ENCODE assay signal across 1 cellular context in the genomic region with DNA sequence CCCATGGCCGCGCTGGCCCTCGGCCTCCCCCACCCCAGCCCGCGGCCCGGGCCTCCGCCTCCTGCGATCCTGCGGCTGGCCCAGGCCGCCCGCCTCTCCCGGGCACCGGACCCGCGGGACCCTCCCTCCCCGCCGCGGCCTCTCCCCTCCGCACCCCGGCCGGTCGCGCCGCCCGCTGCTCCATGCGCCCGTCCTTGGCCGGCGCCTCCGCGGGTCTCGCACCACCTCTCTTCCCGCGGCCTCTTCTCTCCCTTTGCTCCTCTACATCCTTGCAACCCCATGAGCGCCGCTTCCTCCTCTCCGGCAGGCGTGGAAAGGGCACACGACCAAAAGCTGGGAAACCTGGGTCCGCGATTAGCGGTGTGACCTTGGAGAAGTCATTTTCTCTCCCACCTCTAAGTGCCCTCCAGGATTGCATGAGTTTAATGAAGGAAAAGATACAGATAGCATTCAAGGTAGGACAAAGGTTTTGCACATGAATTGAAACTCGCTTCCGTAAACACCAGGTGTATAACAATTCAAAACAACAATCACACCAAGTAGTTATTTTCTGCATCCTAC.
A peak's percentile ranks its signal among the peaks of the same experiment; 100 is the strongest.
TF ChIP-seq lines count a peak whose summit lies in the region.

No MANE protein-coding gene starts in this region.

TF ChIP-seq in HepG2, 621 proteins besides CTCF, POLR2A, EP300 and RAD21 (continued from another document and continues in another):
- TF ChIP-seq ZBTB37 (CRISPR knock-in tag; IDR thresholded peaks at IDR 0.05) (no peak), ATF4 (CRISPR knock-in tag; IDR thresholded peaks at IDR 0.05) (no peak), HHEX (CRISPR knock-in tag; IDR thresholded peaks at IDR 0.05) (no peak), ZGPAT (CRISPR knock-in tag; IDR thresholded peaks at IDR 0.05) (no peak), ZFP62 (CRISPR knock-in tag; IDR thresholded peaks at IDR 0.05) (no peak), KLF16 (CRISPR knock-in tag; IDR thresholded peaks at IDR 0.05) (no peak), RELA (CRISPR knock-in tag; IDR thresholded peaks at IDR 0.05) (no peak), KDM5B (CRISPR knock-in tag; IDR thresholded peaks at IDR 0.05; ENCODE audit: borderline replicate concordance) (no peak), ZNF687 (CRISPR knock-in tag; IDR thresholded peaks at IDR 0.05) (peak; percentile 61), ZBTB39 (CRISPR knock-in tag; IDR thresholded peaks at IDR 0.05) (no peak), PHF20 (CRISPR knock-in tag; IDR thresholded peaks at IDR 0.05) (0 out of 2 replicates have a peak, but pooled peaks have one; percentile 12), NCOA1 (CRISPR knock-in tag; IDR thresholded peaks at IDR 0.05) (no peak), MEF2D (CRISPR knock-in tag; IDR thresholded peaks at IDR 0.05) (no peak), ZNF615 (CRISPR knock-in tag; IDR thresholded peaks at IDR 0.05; ENCODE audit: borderline replicate concordance) (no peak), GMEB1 (CRISPR knock-in tag; IDR thresholded peaks at IDR 0.05; ENCODE audit: borderline replicate concordance) (no peak), ARNT (IDR thresholded peaks at IDR 0.05) (no peak), TCF12 (IDR thresholded peaks at IDR 0.05) (no peak), TCF12 (CRISPR knock-in tag; IDR thresholded peaks at IDR 0.05) (no peak), ZNF841 (CRISPR knock-in tag; IDR thresholded peaks at IDR 0.05; ENCODE audit: borderline replicate concordance) (no peak), KDM5A (IDR thresholded peaks at IDR 0.05; ENCODE audit: borderline replicate concordance, low read length) (no peak), BCL6 (CRISPR knock-in tag; IDR thresholded peaks at IDR 0.05) (no peak), HMGA1 (CRISPR knock-in tag; conservative IDR thresholded peaks at IDR 0.05) (no peak), ZNF253 (CRISPR knock-in tag; IDR thresholded peaks at IDR 0.05; ENCODE audit: borderline replicate concordance) (no peak), ZNF747 (CRISPR knock-in tag; IDR thresholded peaks at IDR 0.05; ENCODE audit: borderline replicate concordance) (no peak)
- TF ChIP-seq, protein P1, sequence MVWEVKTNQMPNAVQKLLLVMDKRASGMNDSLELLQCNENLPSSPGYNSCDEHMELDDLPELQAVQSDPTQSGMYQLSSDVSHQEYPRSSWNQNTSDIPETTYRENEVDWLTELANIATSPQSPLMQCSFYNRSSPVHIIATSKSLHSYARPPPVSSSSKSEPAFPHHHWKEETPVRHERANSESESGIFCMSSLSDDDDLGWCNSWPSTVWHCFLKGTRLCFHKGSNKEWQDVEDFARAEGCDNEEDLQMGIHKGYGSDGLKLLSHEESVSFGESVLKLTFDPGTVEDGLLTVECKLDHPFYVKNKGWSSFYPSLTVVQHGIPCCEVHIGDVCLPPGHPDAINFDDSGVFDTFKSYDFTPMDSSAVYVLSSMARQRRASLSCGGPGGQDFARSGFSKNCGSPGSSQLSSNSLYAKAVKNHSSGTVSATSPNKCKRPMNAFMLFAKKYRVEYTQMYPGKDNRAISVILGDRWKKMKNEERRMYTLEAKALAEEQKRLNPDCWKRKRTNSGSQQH (CRISPR knock-in tag; IDR thresholded peaks at IDR 0.05; ENCODE audit: low read depth), result no peak
- TF ChIP-seq, protein P2, sequence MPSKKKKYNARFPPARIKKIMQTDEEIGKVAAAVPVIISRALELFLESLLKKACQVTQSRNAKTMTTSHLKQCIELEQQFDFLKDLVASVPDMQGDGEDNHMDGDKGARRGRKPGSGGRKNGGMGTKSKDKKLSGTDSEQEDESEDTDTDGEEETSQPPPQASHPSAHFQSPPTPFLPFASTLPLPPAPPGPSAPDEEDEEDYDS (CRISPR knock-in tag; IDR thresholded peaks at IDR 0.05), result no peak
- TF ChIP-seq, protein P3, sequence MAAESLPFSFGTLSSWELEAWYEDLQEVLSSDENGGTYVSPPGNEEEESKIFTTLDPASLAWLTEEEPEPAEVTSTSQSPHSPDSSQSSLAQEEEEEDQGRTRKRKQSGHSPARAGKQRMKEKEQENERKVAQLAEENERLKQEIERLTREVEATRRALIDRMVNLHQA (CRISPR knock-in tag; IDR thresholded peaks at IDR 0.05), result no peak
- TF ChIP-seq, protein P4, sequence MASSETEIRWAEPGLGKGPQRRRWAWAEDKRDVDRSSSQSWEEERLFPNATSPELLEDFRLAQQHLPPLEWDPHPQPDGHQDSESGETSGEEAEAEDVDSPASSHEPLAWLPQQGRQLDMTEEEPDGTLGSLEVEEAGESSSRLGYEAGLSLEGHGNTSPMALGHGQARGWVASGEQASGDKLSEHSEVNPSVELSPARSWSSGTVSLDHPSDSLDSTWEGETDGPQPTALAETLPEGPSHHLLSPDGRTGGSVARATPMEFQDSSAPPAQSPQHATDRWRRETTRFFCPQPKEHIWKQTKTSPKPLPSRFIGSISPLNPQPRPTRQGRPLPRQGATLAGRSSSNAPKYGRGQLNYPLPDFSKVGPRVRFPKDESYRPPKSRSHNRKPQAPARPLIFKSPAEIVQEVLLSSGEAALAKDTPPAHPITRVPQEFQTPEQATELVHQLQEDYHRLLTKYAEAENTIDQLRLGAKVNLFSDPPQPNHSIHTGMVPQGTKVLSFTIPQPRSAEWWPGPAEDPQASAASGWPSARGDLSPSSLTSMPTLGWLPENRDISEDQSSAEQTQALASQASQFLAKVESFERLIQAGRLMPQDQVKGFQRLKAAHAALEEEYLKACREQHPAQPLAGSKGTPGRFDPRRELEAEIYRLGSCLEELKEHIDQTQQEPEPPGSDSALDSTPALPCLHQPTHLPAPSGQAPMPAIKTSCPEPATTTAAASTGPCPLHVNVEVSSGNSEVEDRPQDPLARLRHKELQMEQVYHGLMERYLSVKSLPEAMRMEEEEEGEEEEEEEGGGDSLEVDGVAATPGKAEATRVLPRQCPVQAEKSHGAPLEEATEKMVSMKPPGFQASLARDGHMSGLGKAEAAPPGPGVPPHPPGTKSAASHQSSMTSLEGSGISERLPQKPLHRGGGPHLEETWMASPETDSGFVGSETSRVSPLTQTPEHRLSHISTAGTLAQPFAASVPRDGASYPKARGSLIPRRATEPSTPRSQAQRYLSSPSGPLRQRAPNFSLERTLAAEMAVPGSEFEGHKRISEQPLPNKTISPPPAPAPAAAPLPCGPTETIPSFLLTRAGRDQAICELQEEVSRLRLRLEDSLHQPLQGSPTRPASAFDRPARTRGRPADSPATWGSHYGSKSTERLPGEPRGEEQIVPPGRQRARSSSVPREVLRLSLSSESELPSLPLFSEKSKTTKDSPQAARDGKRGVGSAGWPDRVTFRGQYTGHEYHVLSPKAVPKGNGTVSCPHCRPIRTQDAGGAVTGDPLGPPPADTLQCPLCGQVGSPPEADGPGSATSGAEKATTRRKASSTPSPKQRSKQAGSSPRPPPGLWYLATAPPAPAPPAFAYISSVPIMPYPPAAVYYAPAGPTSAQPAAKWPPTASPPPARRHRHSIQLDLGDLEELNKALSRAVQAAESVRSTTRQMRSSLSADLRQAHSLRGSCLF (CRISPR knock-in tag; IDR thresholded peaks at IDR 0.05; ENCODE audit: borderline replicate concordance), result no peak
- TF ChIP-seq, protein P5, sequence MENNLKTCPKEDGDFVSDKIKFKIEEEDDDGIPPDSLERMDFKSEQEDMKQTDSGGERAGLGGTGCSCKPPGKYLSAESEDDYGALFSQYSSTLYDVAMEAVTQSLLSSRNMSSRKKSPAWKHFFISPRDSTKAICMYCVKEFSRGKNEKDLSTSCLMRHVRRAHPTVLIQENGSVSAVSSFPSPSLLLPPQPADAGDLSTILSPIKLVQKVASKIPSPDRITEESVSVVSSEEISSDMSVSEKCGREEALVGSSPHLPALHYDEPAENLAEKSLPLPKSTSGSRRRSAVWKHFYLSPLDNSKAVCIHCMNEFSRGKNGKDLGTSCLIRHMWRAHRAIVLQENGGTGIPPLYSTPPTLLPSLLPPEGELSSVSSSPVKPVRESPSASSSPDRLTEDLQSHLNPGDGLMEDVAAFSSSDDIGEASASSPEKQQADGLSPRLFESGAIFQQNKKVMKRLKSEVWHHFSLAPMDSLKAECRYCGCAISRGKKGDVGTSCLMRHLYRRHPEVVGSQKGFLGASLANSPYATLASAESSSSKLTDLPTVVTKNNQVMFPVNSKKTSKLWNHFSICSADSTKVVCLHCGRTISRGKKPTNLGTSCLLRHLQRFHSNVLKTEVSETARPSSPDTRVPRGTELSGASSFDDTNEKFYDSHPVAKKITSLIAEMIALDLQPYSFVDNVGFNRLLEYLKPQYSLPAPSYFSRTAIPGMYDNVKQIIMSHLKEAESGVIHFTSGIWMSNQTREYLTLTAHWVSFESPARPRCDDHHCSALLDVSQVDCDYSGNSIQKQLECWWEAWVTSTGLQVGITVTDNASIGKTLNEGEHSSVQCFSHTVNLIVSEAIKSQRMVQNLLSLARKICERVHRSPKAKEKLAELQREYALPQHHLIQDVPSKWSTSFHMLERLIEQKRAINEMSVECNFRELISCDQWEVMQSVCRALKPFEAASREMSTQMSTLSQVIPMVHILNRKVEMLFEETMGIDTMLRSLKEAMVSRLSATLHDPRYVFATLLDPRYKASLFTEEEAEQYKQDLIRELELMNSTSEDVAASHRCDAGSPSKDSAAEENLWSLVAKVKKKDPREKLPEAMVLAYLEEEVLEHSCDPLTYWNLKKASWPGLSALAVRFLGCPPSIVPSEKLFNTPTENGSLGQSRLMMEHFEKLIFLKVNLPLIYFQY (CRISPR knock-in tag; IDR thresholded peaks at IDR 0.05; ENCODE audit: borderline replicate concordance), result no peak
